In genomic region chr7:94393251-94393758, GRCh38 we compare ENCODE assay signal across 10 cellular contexts. TPM values are rescaled to one million over a fixed set of nuclear protein-coding genes. Genes with fewer than 3 reads are reported as not detected.
DNase-seq lines count a peak whose midpoint lies in the region; ATAC-seq, FAIRE-seq and TF ChIP-seq lines count a peak whose summit lies in the region.
"Had no signal": no experiment of that assay in that cellular context is flagged by ENCODE, and none has a peak within 500 bp of the region (broad histone marks: within the 10 kb centered on the region; RNA-seq: fewer than 3 reads in every experiment).

No MANE protein-coding gene starts in this region.

- H3K4me1 ChIP-seq in HUES6 (ENCODE audit: control insufficient read depth, insufficient read depth, low read length) (peaks cover 39% of the 10 kb centered on the region), endodermal cell (ENCODE audit: control insufficient read depth, insufficient read depth, low read length) (peaks cover 10% of the 10 kb centered on the region), mesenchymal stem cell (ENCODE audit: control insufficient read depth, insufficient read depth, low read depth, low read length) (peaks cover 12% of the 10 kb centered on the region), stomach smooth muscle (ENCODE audit: control insufficient read depth, insufficient read depth, low read length) (peaks cover 23% of the 10 kb centered on the region)

- H3K23ac ChIP-seq in mesenchymal stem cell (ENCODE audit: low read length in 2 of 2), result no peak overlapping the region

- H3K36me3 Mint-ChIP-seq in endodermal cell (ENCODE audit: low read depth), result no peaks in the 10 kb centered on the region

- H3K4me3 ChIP-seq in HUES6 (ENCODE audit: low read depth, low read length) (peak overlapping the region; percentile 73), endodermal cell (ENCODE audit: low read length) (no peak overlapping the region), mesenchymal stem cell (ENCODE audit: insufficient read depth in 1 of 2, low read depth in 1 of 2, low read length in 2 of 2) (peak overlapping the region in 1 of 2 experiments; percentile 80), stomach smooth muscle (ENCODE audit: low read length in 2 of 2) (peak overlapping the region; percentile 29 to 94)

- H3K4me1 Mint-ChIP-seq in endodermal cell, result peaks cover 27% of the 10 kb centered on the region

- H3K27me3 ChIP-seq in HUES6 (ENCODE audit: control insufficient read depth, insufficient read depth, low read length) (peaks cover 6% of the 10 kb centered on the region; the same call in 1 of the 2 replicates), endodermal cell (ENCODE audit: control insufficient read depth, insufficient read depth, low read length, poor library complexity, severe bottlenecking) (peaks cover 12% of the 10 kb centered on the region), mesenchymal stem cell (ENCODE audit: control insufficient read depth in 1 of 2, insufficient read depth in 1 of 2, low read length in 2 of 2) (no peaks in the 10 kb centered on the region), stomach smooth muscle (ENCODE audit: control insufficient read depth in 1 of 2, insufficient read depth in 2 of 2, low read length in 2 of 2) (no peaks in the 10 kb centered on the region)

- no peak for ATAC-seq in HG03280 (IDR thresholded peaks at IDR 0.05; ENCODE audit: unreplicated experiment)

- no peaks in the 10 kb centered on the region for H3K9me3 ChIP-seq in HUES6 (ENCODE audit: control insufficient read depth, insufficient read depth, low read depth, low read length)
- H3K9me3 ChIP-seq in endodermal cell (ENCODE audit: control insufficient read depth, low read length), result no peaks in the 10 kb centered on the region
- no peaks in the 10 kb centered on the region for H3K9me3 ChIP-seq in mesenchymal stem cell (ENCODE audit: control insufficient read depth, low read length)
- H3K9me3 ChIP-seq in stomach smooth muscle (ENCODE audit: control insufficient read depth in 2 of 2, low read length in 2 of 2), result no peaks in the 10 kb centered on the region

- H2BK15ac ChIP-seq in mesenchymal stem cell (ENCODE audit: low read depth, poor library complexity, severe bottlenecking), result peak overlapping the region; percentile 15

- WGBS in endodermal cell (ENCODE audit: insufficient coverage in 1 of 2, insufficient read length in 1 of 2), 2 experiments, result 56 to 63% methylated on average over 6 to 14 of the region's 16 CpGs
- WGBS in mesenchymal stem cell, result 74% methylated on average over 9 of the region's 16 CpGs

- peak overlapping the region; percentile 61 for H2AK5ac ChIP-seq in mesenchymal stem cell (ENCODE audit: low read length, severe bottlenecking)

- H4K8ac ChIP-seq in mesenchymal stem cell (ENCODE audit: low read length), result no peak overlapping the region

- peak overlapping the region; percentile 67 for H3K4me3 Mint-ChIP-seq in endodermal cell
- H3K4me3 Mint-ChIP-seq: activated B cell treated with CpG ODN at 0.5 μM for 24 hours had no signal

- H4K91ac ChIP-seq in mesenchymal stem cell (ENCODE audit: low read length), result peak overlapping the region; percentile 67

- H3K14ac ChIP-seq in mesenchymal stem cell (ENCODE audit: low read length in 2 of 2), result peak overlapping the region in 1 of 2 experiments; percentile 51

- H3K9ac ChIP-seq in HUES6 (ENCODE audit: low read length), result peak overlapping the region; percentile 56
- H3K9ac ChIP-seq in endodermal cell (ENCODE audit: extremely low read depth, low read length, poor library complexity, severe bottlenecking), result no peak overlapping the region
- peak overlapping the region; percentile 94 for H3K9ac ChIP-seq in mesenchymal stem cell (ENCODE audit: low read length)
- H3K9ac ChIP-seq in stomach smooth muscle (ENCODE audit: low read length in 2 of 2), result peak overlapping the region; percentile 37 to 57

- no peak for TF ChIP-seq POLR2A in GM12892 (IDR thresholded peaks at IDR 0.05; ENCODE audit: low read depth, low read length)

- FAIRE-seq in GM12892 (lab: Jason Lieb, UNC), result no peak

- no peaks in the 10 kb centered on the region for H3K9me3 Mint-ChIP-seq in endodermal cell
- H3K9me3 Mint-ChIP-seq: activated B cell treated with CpG ODN at 0.5 μM for 24 hours had no signal

- peak overlapping the region; percentile 46 to 77 for H3K18ac ChIP-seq in mesenchymal stem cell (ENCODE audit: low read depth in 1 of 2, low read length in 2 of 2)

- H3K4me2 ChIP-seq in mesenchymal stem cell (ENCODE audit: low read length, poor library complexity, severe bottlenecking), result no peak overlapping the region

- peak overlapping the region; percentile 97 to 98 for H2BK12ac ChIP-seq in mesenchymal stem cell (ENCODE audit: low read length in 2 of 2)

- peak overlapping the region; percentile 10 to 81 for H3K4ac ChIP-seq in mesenchymal stem cell (ENCODE audit: low read depth in 1 of 2, low read length in 2 of 2)

- H2BK120ac ChIP-seq in mesenchymal stem cell (ENCODE audit: low read depth, low read length), result peak overlapping the region; percentile 76

- H3K27ac ChIP-seq in HUES6 (ENCODE audit: low read depth, low read length) (no peak overlapping the region), endodermal cell (ENCODE audit: low read depth, low read length) (peak overlapping the region; percentile 45), mesenchymal stem cell (ENCODE audit: low read length, poor library complexity, severe bottlenecking) (peak overlapping the region; percentile 75), stomach smooth muscle (ENCODE audit: low read length) (peak overlapping the region; percentile 95)

- peaks cover 3% of the 10 kb centered on the region for H3K79me1 ChIP-seq in mesenchymal stem cell (replicated peaks; ENCODE audit: low read length, poor library complexity, severe bottlenecking)

- H2BK5ac ChIP-seq in mesenchymal stem cell (ENCODE audit: low read depth, low read length, poor library complexity, severe bottlenecking), result peak overlapping the region; percentile 70

- DNase-seq in endodermal cell (peak; percentile 78), mesenchymal stem cell (peak; percentile 57), GM12892 (ENCODE audit: insufficient read length) (no peak), NCI-H2029 treated with DMSO at 0.1 percent for 48 hours (lab: John Stamatoyannopoulos, UW) (no peak)
- no peak for DNase-seq in activated CD8-positive, alpha-beta memory T cell treated with anti-CD3 and anti-CD28 coated beads, Interleukin-2, amount 50 U/mL, for 4 hours
- DNase-seq: activated B cell treated with CpG ODN at 0.5 μM for 24 hours; NK-92 treated with Interleukin-12 subunit alpha and Interleukin-12 subunit beta, amount 100 ng/mL, for 24 hours had no signal

- peaks cover 16% of the 10 kb centered on the region for H3K27me3 Mint-ChIP-seq in endodermal cell (ENCODE audit: insufficient read depth)

- TF ChIP-seq CTCF in endodermal cell (conservative IDR thresholded peaks at IDR 0.05), result no peak

- H3K36me3 ChIP-seq in HUES6 (ENCODE audit: control insufficient read depth, insufficient read depth, low read length) (no peaks in the 10 kb centered on the region), endodermal cell (ENCODE audit: control insufficient read depth, insufficient read depth, low read length) (no peaks in the 10 kb centered on the region), mesenchymal stem cell (ENCODE audit: control insufficient read depth in 1 of 2, insufficient read depth in 2 of 2, low read depth in 1 of 2, low read length in 2 of 2) (peaks cover 0 to 29% of the 10 kb centered on the region in 2 experiments), stomach smooth muscle (ENCODE audit: control insufficient read depth in 2 of 2, insufficient read depth in 2 of 2, low read length in 2 of 2) (no peaks in the 10 kb centered on the region)

- no peak overlapping the region for H2AFZ ChIP-seq in mesenchymal stem cell (ENCODE audit: low read depth, low read length)

- H3K27ac Mint-ChIP-seq in endodermal cell, result peak overlapping the region; percentile 14
- H3K27ac Mint-ChIP-seq: activated B cell treated with CpG ODN at 0.5 μM for 24 hours had no signal

RNA-seq across cellular contexts. Expression of gene COL1A2, which starts 1.4 kb away (rescaled TPM):
- total RNA-seq in endodermal cell, result 10 to 100 TPM; 42.2 to 99.7 TPM
- 251 TPM for polyA plus RNA-seq in endodermal cell (2013, experiment 1 of 2)
- polyA plus RNA-seq in endodermal cell (2013, experiment 2 of 2), result 245 TPM
- 1,995 TPM for polyA plus RNA-seq in mesenchymal stem cell (2013, experiment 1 of 2)
- 1,960 TPM for polyA plus RNA-seq in mesenchymal stem cell (2013, experiment 2 of 2)
- not detected for polyA plus RNA-seq in GM12892 (2012; ENCODE audit: missing spikeins)
- total RNA-seq: activated B cell treated with CpG ODN at 0.5 μM for 24 hours had no signal

Comparison
In these comparisons a context has a peak if more than half of its experiments do, and no peak if none do; other contexts are left out.
1. DNase-seq: peak in endodermal cell (single experiment) and mesenchymal stem cell (single experiment); none in GM12892 (single experiment), NCI-H2029 treated with DMSO at 0.1 percent for 48 hours (single experiment) and activated CD8-positive, alpha-beta memory T cell treated with anti-CD3 and anti-CD28 coated beads, Interleukin-2, amount 50 U/mL, for 4 hours (single experiment).